29 cellular contexts compared by ENCODE assay signal in the genomic region with DNA sequence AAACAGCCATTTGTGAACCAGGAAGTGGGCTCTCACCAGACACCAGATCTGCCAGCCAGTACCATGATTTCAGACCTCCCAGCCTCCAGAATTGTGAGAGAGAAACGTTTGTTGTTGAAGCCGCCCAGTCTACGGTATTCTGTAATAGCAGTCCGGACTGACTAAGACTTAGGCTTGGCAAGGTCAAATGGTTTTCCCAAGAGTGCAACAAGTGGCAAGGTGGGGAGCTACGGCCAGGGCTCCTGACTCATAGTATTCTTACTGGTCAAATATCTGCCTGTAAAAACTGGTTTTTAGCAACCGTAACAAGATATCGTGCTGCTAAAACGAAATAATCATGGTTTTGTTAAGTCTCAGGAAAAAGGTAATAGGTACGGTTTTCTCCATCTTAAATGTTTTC.
"Had no signal": no experiment of that assay in that cellular context is flagged by ENCODE, and none has a peak within 500 bp of the region (broad histone marks: within the 10 kb centered on the region; RNA-seq: fewer than 3 reads in every experiment).

No MANE protein-coding gene starts in this region.

- H3K36me3 ChIP-seq: breast epithelium, heart right ventricle, left ventricle myocardium inferior, prostate gland had no signal

- H3K27me3 ChIP-seq: breast epithelium, heart right ventricle, tibial nerve had no signal

- H3K4me1 ChIP-seq: breast epithelium, heart right ventricle, left ventricle myocardium inferior, prostate gland, tibial nerve had no signal

- H3K27ac ChIP-seq: breast epithelium, heart right ventricle, left ventricle myocardium inferior, prostate gland, tibial nerve, VCaP had no signal

- H3K4me3 ChIP-seq: breast epithelium, heart right ventricle, left ventricle myocardium inferior, lung, prostate gland, tibial nerve had no signal

- DNase-seq: activated CD4-positive, alpha-beta T cell treated with anti-CD3 and anti-CD28 coated beads for 4 hours; activated CD4-positive, alpha-beta T cell treated with anti-CD3 and anti-CD28 coated beads, Interleukin-2, amount 50 U/mL, for 4 hours; activated CD8-positive, alpha-beta memory T cell treated with anti-CD3 and anti-CD28 coated beads, Interleukin-2, amount 50 U/mL, for 4 hours; activated gamma-delta T cell; activated naive CD4-positive, alpha-beta T cell treated with anti-CD3 and anti-CD28 coated beads, Interleukin-2, amount 50 U/mL, for 16 hours; activated T-cell treated with anti-CD3 and anti-CD28 coated beads, Interleukin-2, amount 50 U/mL, for 24 hours; amygdala; central memory CD4-positive, alpha-beta T cell; endodermal cell; foreskin melanocyte; heart right ventricle; kidney glomerular epithelial cell; left ventricle myocardium inferior; retina; small intestine; stimulated activated CD4-positive, alpha-beta T cell treated with anti-CD3 and anti-CD28 coated beads, Interleukin-1b, Interleukin-23, amount 100 ng/mL, for 48 hours; stimulated activated CD4-positive, alpha-beta T cell treated with anti-CD3 and anti-CD28 coated beads, Interleukin-4, amount 100 ng/mL, for 4 hours; stimulated activated CD8-positive, alpha-beta memory T cell treated with anti-CD3 and anti-CD28 coated beads, Interleukin-4, amount 100 ng/mL, for 48 hours; stimulated activated naive CD8-positive, alpha-beta T cell treated with anti-CD3 and anti-CD28 coated beads, Interleukin-15, amount 100 ng/mL, for 72 hours; T-helper 9 cell had no signal

- FAIRE-seq: small intestine, TTC549 had no signal

- H3K9me3 ChIP-seq: breast epithelium, heart right ventricle, left ventricle myocardium inferior, prostate gland, tibial nerve had no signal

- ATAC-seq: esophagus mucosa; heart right ventricle; sciatic nerve; stimulated activated memory B cell treated with anti-CD40 and anti-IgM and Interleukin-4, amounts not matched to agents 10 μg/mL and 1 μg/mL and 100 μg/mL, for 72 hours; stimulated activated naive CD8-positive, alpha-beta T cell treated with anti-CD3 and anti-CD28 coated beads, Interleukin-15, amount 100 ng/mL, for 72 hours had no signal
